Comparison of ENCODE assay signal across 8 cellular contexts in genomic region chr2:288002-288742, GRCh38. TPM values are rescaled to one million over a fixed set of nuclear protein-coding genes. Genes with fewer than 3 reads are reported as not detected.
A peak's percentile ranks its signal among the peaks of the same experiment; 100 is the strongest.
DNase-seq lines count a peak whose midpoint lies in the region; ATAC-seq and TF ChIP-seq lines count a peak whose summit lies in the region.

Gene ALKAL2 (minus strand): TSS chr2:288091. CDS start chr2:287835, 256 bp downstream.

- TF ChIP-seq CTCF in DOHH2 (IDR thresholded peaks at IDR 0.05; ENCODE audit: low read depth, low read length, poor library complexity, severe bottlenecking): no peak
- TF ChIP-seq CTCF in RWPE1 (conservative IDR thresholded peaks at IDR 0.05; ENCODE audit: low read depth): no peak
- TF ChIP-seq CTCF in esophagus squamous epithelium (IDR thresholded peaks at IDR 0.05): no peak
- no peak for TF ChIP-seq CTCF in osteoblast (IDR thresholded peaks at IDR 0.05; ENCODE audit: extremely low read depth, low read depth, low read length)

- H3K36me3 ChIP-seq in DOHH2 (ENCODE audit: control insufficient read depth, low read length) (no peaks in the 10 kb centered on the region), esophagus squamous epithelium (peaks cover 0 to 3% (median 0%) of the 10 kb centered on the region in 3 donors), osteoblast (ENCODE audit: insufficient read depth, low read length) (no peaks in the 10 kb centered on the region)

- H3K4me1 ChIP-seq in DOHH2 (ENCODE audit: control insufficient read depth, low read length) (no peaks in the 10 kb centered on the region), esophagus squamous epithelium (peaks cover 18 to 36% (median 27%) of the 10 kb centered on the region in 3 donors), osteoblast (ENCODE audit: insufficient read depth, low read length) (peaks cover 32% of the 10 kb centered on the region)

- CTCF ChIA-PET in RWPE1 (lab: Yijun Ruan, JAX): no interaction called here

- intact Hi-C loops in esophagus squamous epithelium (cut with DNase I): no loop called here

- H3K4me2 ChIP-seq in DOHH2 (ENCODE audit: low read length) (peak within 1 kb of the TSS; percentile 7; the same call in 1 of the 2 replicates), osteoblast (ENCODE audit: insufficient read depth, low read length) (peak within 1 kb of the TSS; percentile 39)

- no peak for TF ChIP-seq POLR2A in esophagus squamous epithelium (IDR thresholded peaks at IDR 0.05)

- H3F3A ChIP-seq in DOHH2 (ENCODE audit: control insufficient read depth, insufficient read depth): 0 out of 2 replicates have a peak, but pooled peaks cover 2% of the 10 kb centered on the region

- H3K27me3 ChIP-seq in DOHH2 (ENCODE audit: control insufficient read depth, low read length): peaks cover 19% of the 10 kb centered on the region
- peaks cover 0 to 61% (median 6%) of the 10 kb centered on the region in 4 donors for H3K27me3 ChIP-seq in esophagus squamous epithelium
- peaks cover 35% of the 10 kb centered on the region for H3K27me3 ChIP-seq in osteoblast (ENCODE audit: insufficient read depth, low read length)

- H3K9me3 ChIP-seq in DOHH2 (ENCODE audit: control insufficient read depth, insufficient read depth, low read length) (no peaks in the 10 kb centered on the region), esophagus squamous epithelium (no peaks in the 10 kb centered on the region), osteoblast (ENCODE audit: low read depth, low read length) (no peaks in the 10 kb centered on the region)

- H4K20me1 ChIP-seq in DOHH2 (ENCODE audit: control insufficient read depth, insufficient read depth, low read depth, low read length) (no peaks in the 10 kb centered on the region), osteoblast (ENCODE audit: insufficient read depth, low read length) (peaks cover 11% of the 10 kb centered on the region)

- no peak within 1 kb of the TSS for H2AFZ ChIP-seq in osteoblast (ENCODE audit: low read length)

- H3K79me2 ChIP-seq in DOHH2 (ENCODE audit: control insufficient read depth, low read length) (no peaks in the 10 kb centered on the region), osteoblast (ENCODE audit: insufficient read depth, low read length) (no peaks in the 10 kb centered on the region)

- ATAC-seq in HG02840 (IDR thresholded peaks at IDR 0.05; ENCODE audit: low FRiP score, unreplicated experiment): no peak
- ATAC-seq in GM21619 (IDR thresholded peaks at IDR 0.05; ENCODE audit: unreplicated experiment): no peak

- DNase-seq in RWPE1 (ENCODE audit: low spot score): peak; percentile 26
- DNase-seq in esophagus squamous epithelium (lab: John Stamatoyannopoulos, UW): no peak
- no peak for DNase-seq in osteoblast (ENCODE audit: insufficient read length, low spot score, missing footprints)
- no peak for DNase-seq in NOMO-1 treated with DMSO at 0.1 percent for 48 hours (lab: John Stamatoyannopoulos, UW; ENCODE audit: unreplicated experiment)
- DNase-seq in NCI-H2107 treated with DMSO at 0.1 percent for 48 hours (lab: John Stamatoyannopoulos, UW; ENCODE audit: unreplicated experiment): no peak

- WGBS in esophagus squamous epithelium, 2 donors: 0% methylated on average over 7 of the region's 115 CpGs; no CpG with 5 or more reads in 1 of the 2 donors

- H3K27ac ChIP-seq in DOHH2 (ENCODE audit: low read depth, low read length) (no peak within 1 kb of the TSS), RWPE1 (no peak within 1 kb of the TSS), esophagus squamous epithelium (peak within 1 kb of the TSS in 1 of 4 donors; percentile 33), osteoblast (ENCODE audit: low read depth, low read length) (no peak within 1 kb of the TSS)

- H3K4me3 ChIP-seq in DOHH2 (ENCODE audit: low read length) (0 out of 2 replicates have a peak within 1 kb of the TSS, but pooled peaks have one; percentile 24), esophagus squamous epithelium (peak within 1 kb of the TSS; percentile 34 to 72 (median 54)), osteoblast (ENCODE audit: insufficient read depth, low read length) (peak within 1 kb of the TSS; percentile 42)

- no peaks in the 10 kb centered on the region for H3K9me2 ChIP-seq in DOHH2 (replicated peaks; ENCODE audit: control insufficient read depth, low read length)

- POLR2A ChIA-PET in RWPE1 (lab: Yijun Ruan, JAX; ENCODE audit: low non-redundant PET): no interaction called here

RNA-seq across cellular contexts. Expression of gene ALKAL2, which starts in this region (rescaled TPM):
- total RNA-seq in esophagus squamous epithelium (1 to 10 TPM in 1 of 4 donors, not detected in 3; 4.8 TPM), osteoblast (not detected in 2 replicates)
